ENCODE assay signal across 1 cellular context in the genomic region with DNA sequence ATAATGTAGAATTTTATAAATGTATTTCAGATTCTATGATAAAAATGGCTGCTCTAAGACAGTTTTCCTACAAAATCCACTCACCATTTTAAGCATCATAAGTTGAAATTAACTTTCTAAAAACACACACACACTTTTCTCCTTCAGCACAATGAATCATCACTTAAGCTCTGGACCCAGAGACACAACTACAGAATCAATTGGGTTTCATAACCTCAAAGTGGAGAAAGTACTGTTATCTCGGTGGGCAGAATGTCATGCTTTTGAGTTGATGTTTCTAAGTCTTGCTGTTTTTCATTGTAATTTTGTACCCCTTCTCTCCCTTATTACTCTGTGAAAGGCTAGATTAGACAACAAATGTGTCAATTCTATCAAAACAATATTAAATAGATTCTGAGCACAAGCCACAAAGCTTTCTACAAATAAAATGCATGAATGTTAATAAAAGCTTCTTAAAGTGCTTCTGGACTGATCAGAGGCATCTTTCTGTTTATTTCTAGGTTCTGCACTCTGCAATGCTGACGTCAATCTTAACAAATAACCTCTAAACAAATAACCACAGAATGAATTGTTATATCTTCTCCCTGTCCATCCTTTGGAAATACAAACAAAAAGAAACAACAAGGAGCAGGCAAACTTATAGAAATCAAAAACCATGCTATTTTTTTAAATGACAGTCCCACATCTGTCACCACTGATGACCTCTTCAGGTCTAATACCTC.
TF ChIP-seq lines count a peak whose summit lies in the region.

No MANE protein-coding gene starts in this region.

TF ChIP-seq in IMR-90, 13 proteins besides CTCF, POLR2A, EP300 and RAD21:
- no peak for TF ChIP-seq SMC3 (IDR thresholded peaks at IDR 0.05; ENCODE audit: low read depth, low read length)
- no peak for TF ChIP-seq CEBPB (IDR thresholded peaks at IDR 0.05; ENCODE audit: low read depth, low read length)
- no peak for TF ChIP-seq MXI1 (IDR thresholded peaks at IDR 0.05; ENCODE audit: borderline replicate concordance, low read depth, low read length)
